In the genomic region with DNA sequence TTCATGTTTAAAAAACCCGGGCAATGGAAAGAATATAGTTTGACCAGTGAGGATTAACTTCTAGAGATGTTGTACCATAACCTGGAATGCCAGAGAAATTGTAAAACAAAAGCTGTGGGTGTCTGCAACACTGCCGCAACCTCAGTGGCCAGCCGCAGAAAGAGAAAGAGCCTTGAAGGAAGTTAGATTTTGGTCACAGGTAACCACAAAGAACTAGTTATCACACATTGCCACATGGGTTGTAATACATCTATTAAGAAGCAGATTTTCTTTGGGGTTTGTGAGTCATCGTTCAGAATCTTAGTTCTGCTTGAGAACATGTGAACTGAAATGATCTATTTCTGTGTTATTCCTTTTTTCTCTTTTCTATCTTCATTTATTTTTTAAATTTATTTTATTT, we compare ENCODE assay signal across 8 cellular contexts.
DNase-seq lines count a peak whose midpoint lies in the region; ATAC-seq and TF ChIP-seq lines count a peak whose summit lies in the region.

No MANE protein-coding gene starts in this region.

- peak overlapping the region; percentile 38; the same call in 1 of the 2 replicates for H3K4ac ChIP-seq in IMR-90 (ENCODE audit: low read depth, low read length)

- peak overlapping the region; percentile 69; the same call in 2 of the 3 replicates for H2BK15ac ChIP-seq in IMR-90 (ENCODE audit: low read depth, low read length)

- no peak overlapping the region; the same call in 1 of the 2 replicates for H2AK5ac ChIP-seq in IMR-90 (ENCODE audit: low read depth, low read length)

- no peak overlapping the region for H3K14ac ChIP-seq in IMR-90 (replicated peaks; ENCODE audit: low read depth, low read length)

- intact Hi-C loops in IMR-90 (cut with micrococcal nuclease) = no loop called here
- intact Hi-C loops in head of caudate nucleus (cut with DNase I) = no loop called here

- no peak overlapping the region for H2AFZ ChIP-seq in DND-41 (ENCODE audit: low read depth, low read length)
- H2AFZ ChIP-seq in IMR-90 (replicated peaks; ENCODE audit: low read length, poor library complexity) = no peak overlapping the region

- H2BK120ac ChIP-seq in IMR-90 (ENCODE audit: low read depth, low read length) = peak overlapping the region; percentile 36

- H3K23ac ChIP-seq in IMR-90 (ENCODE audit: low read depth, low read length) = no peak overlapping the region

- H3K27me3 Mint-ChIP-seq in stimulated activated naive CD8-positive, alpha-beta T cell treated with anti-CD3 and anti-CD28 coated beads, Interleukin-15, Interleukin-2, amounts not matched to agents 100 ng/mL and 50 ng/mL, for 24 hours = peaks cover 71% of the 10 kb centered on the region

- no peaks in the 10 kb centered on the region for H3K79me1 ChIP-seq in IMR-90 (ENCODE audit: low read depth in 1 of 2, low read length in 2 of 2)

- TF ChIP-seq RAD21 in IMR-90 (IDR thresholded peaks at IDR 0.05; ENCODE audit: low read length) = no peak

- H3K4me2 ChIP-seq in DND-41 (ENCODE audit: insufficient read depth, low read length) = no peak overlapping the region
- no peak overlapping the region for H3K4me2 ChIP-seq in IMR-90 (ENCODE audit: low read depth, low read length)

- H3K4me3 ChIP-seq in DND-41 (ENCODE audit: low read depth in 1 of 2, low read length in 2 of 2) (no peak overlapping the region), IMR-90 (ENCODE audit: insufficient read depth, low read depth, low read length) (no peak overlapping the region)

- in situ Hi-C loops in IMR-90 (cut with MboI; ENCODE audit: low sequenced_read_pairs) = no loop called here

- peak overlapping the region; percentile 81; the same call in 1 of the 2 replicates for H2BK20ac ChIP-seq in IMR-90 (ENCODE audit: low read depth, low read length)

- H2BK5ac ChIP-seq in IMR-90 (ENCODE audit: low read depth, low read length, poor library complexity, severe bottlenecking) = no peak overlapping the region

- peaks cover 7% of the 10 kb centered on the region for H3K4me1 Mint-ChIP-seq in stimulated activated naive CD8-positive, alpha-beta T cell treated with anti-CD3 and anti-CD28 coated beads, Interleukin-15, Interleukin-2, amounts not matched to agents 100 ng/mL and 50 ng/mL, for 24 hours (ENCODE audit: low read depth)

- H3K18ac ChIP-seq in IMR-90 (ENCODE audit: low read depth, low read length) = peak overlapping the region; percentile 90

- H4K5ac ChIP-seq in IMR-90 (ENCODE audit: low read depth, low read length) = peak overlapping the region; percentile 88

- no peak overlapping the region; a peak in 1 of 4 replicates for H4K8ac ChIP-seq in IMR-90 (ENCODE audit: low read depth in 2 of 2, low read length in 2 of 2)

- no peak overlapping the region for H4K91ac ChIP-seq in IMR-90 (ENCODE audit: insufficient read depth, low read depth, low read length)

- H3K9me3 ChIP-seq in DND-41 (ENCODE audit: insufficient read depth, low read length, severe bottlenecking) (no peaks in the 10 kb centered on the region), IMR-90 (ENCODE audit: control insufficient read depth, insufficient read depth, low read length) (no peaks in the 10 kb centered on the region)

- peak; percentile 68 for ATAC-seq in DND-41 (ENCODE audit: insufficient read depth, low read depth)
- peak; percentile 83 for ATAC-seq in GM21360 (IDR thresholded peaks at IDR 0.05; ENCODE audit: unreplicated experiment)
- no peak for ATAC-seq in IMR-90 (ENCODE audit: low read depth)

- peaks cover 14% of the 10 kb centered on the region for H3K9me1 ChIP-seq in IMR-90 (ENCODE audit: insufficient read depth, low read length)

- H2AK9ac ChIP-seq in IMR-90 (replicated peaks; ENCODE audit: low read depth, low read length, poor library complexity) = no peak overlapping the region

- H3K27me3 ChIP-seq in DND-41 (ENCODE audit: insufficient read depth, low read length, poor library complexity) = peaks cover 27% of the 10 kb centered on the region
- no peaks in the 10 kb centered on the region for H3K27me3 ChIP-seq in IMR-90 (ENCODE audit: control insufficient read depth, insufficient read depth, low read length)

- peak overlapping the region; percentile 37 for H3K4me3 Mint-ChIP-seq in stimulated activated naive CD8-positive, alpha-beta T cell treated with anti-CD3 and anti-CD28 coated beads, Interleukin-15, Interleukin-2, amounts not matched to agents 100 ng/mL and 50 ng/mL, for 24 hours

- no CpG with 5 or more reads among the region's 4 CpGs for WGBS in IMR-90 (ENCODE audit: extremely low coverage in 2 of 2, insufficient read length in 1 of 2), 2 experiments

- peak overlapping the region; percentile 78 for H3K27ac Mint-ChIP-seq in stimulated activated naive CD8-positive, alpha-beta T cell treated with anti-CD3 and anti-CD28 coated beads, Interleukin-15, Interleukin-2, amounts not matched to agents 100 ng/mL and 50 ng/mL, for 24 hours

- H3K27ac ChIP-seq in DND-41 (ENCODE audit: low read length) (no peak overlapping the region), IMR-90 (ENCODE audit: insufficient read depth, low read length) (no peak overlapping the region)

- POLR2A ChIA-PET in IMR-90 (lab: Charles Lee; ENCODE audit: unreplicated experiment) = no interaction called here

- no peak for TF ChIP-seq CTCF in DND-41 (IDR thresholded peaks at IDR 0.05; ENCODE audit: borderline replicate concordance, extremely low read depth, low read length, poor library complexity, severe bottlenecking)
- no peak for TF ChIP-seq CTCF in IMR-90 (conservative IDR thresholded peaks at IDR 0.05; ENCODE audit: low read depth, low read length)

- H3K9ac ChIP-seq in DND-41 (ENCODE audit: low read depth, low read length) (no peak overlapping the region), IMR-90 (ENCODE audit: low read depth, low read length) (no peak overlapping the region)

- no peaks in the 10 kb centered on the region for H3K79me2 ChIP-seq in DND-41 (ENCODE audit: insufficient read depth, low read length)

- no peak for TF ChIP-seq POLR2A in IMR-90 (IDR thresholded peaks at IDR 0.05; ENCODE audit: low read depth, low read length)

- CTCF ChIA-PET in IMR-90 (lab: Yijun Ruan, JAX) = interaction anchor here (0.6 to 1.2 kb wide), 2 partner anchors 13 to 203 kb away, joined by 3 to 4 read pairs; no protein-coding TSS in a partner anchor

- DNase-seq in DND-41 (peak; percentile 33), IMR-90 (peak; percentile 70), amniotic epithelial cell (ENCODE audit: low read depth) (peak; percentile 96), head of caudate nucleus (no peak), anterior cingulate cortex (lab: John Stamatoyannopoulos, UW) (no peak), NCI-H526 treated with DMSO at 0.1 percent for 48 hours (lab: John Stamatoyannopoulos, UW) (no peak)

- peaks cover 9% of the 10 kb centered on the region for H3K9me3 Mint-ChIP-seq in stimulated activated naive CD8-positive, alpha-beta T cell treated with anti-CD3 and anti-CD28 coated beads, Interleukin-15, Interleukin-2, amounts not matched to agents 100 ng/mL and 50 ng/mL, for 24 hours

- no peaks in the 10 kb centered on the region for H3K36me3 Mint-ChIP-seq in stimulated activated naive CD8-positive, alpha-beta T cell treated with anti-CD3 and anti-CD28 coated beads, Interleukin-15, Interleukin-2, amounts not matched to agents 100 ng/mL and 50 ng/mL, for 24 hours (ENCODE audit: low read depth)

- no TSS peak for BruUV-seq in IMR-90 (replicated peaks; lab: Mats Ljungman, UMichigan)

- H3K36me3 ChIP-seq in DND-41 (ENCODE audit: insufficient read depth, low read length) = no peaks in the 10 kb centered on the region
- H3K36me3 ChIP-seq in IMR-90 (ENCODE audit: control insufficient read depth, insufficient read depth, low read length) = no peaks in the 10 kb centered on the region

- dilution Hi-C loops in IMR-90 (cut with HindIII; ENCODE audit: low sequenced_read_pairs, unreplicated experiment) = no loop called here

- no peak overlapping the region for H3K56ac ChIP-seq in IMR-90 (ENCODE audit: extremely low read depth, insufficient read depth, low read length)

- H3K4me1 ChIP-seq in DND-41 (ENCODE audit: insufficient read depth, low read length) = no peaks in the 10 kb centered on the region
- peaks cover 25% of the 10 kb centered on the region for H3K4me1 ChIP-seq in IMR-90 (ENCODE audit: control insufficient read depth, insufficient read depth, low read length)

- 0 out of 2 replicates have a peak, but pooled peaks cover 3% of the 10 kb centered on the region for H4K20me1 ChIP-seq in DND-41 (ENCODE audit: insufficient read depth, low read length)
- no peaks in the 10 kb centered on the region for H4K20me1 ChIP-seq in IMR-90 (ENCODE audit: insufficient read depth, low read length)

TF ChIP-seq in IMR-90, 13 proteins besides CTCF, POLR2A, EP300 and RAD21:
- TF ChIP-seq RFX5 (IDR thresholded peaks at IDR 0.05; ENCODE audit: low read depth, low read length) (no peak), MXI1 (IDR thresholded peaks at IDR 0.05; ENCODE audit: borderline replicate concordance, low read depth, low read length) (no peak), CEBPB (IDR thresholded peaks at IDR 0.05; ENCODE audit: low read depth, low read length) (peak; percentile 45; the same call in 1 of the 2 replicates), MAFK (IDR thresholded peaks at IDR 0.05; ENCODE audit: low read depth, low read length) (no peak)
TF ChIP-seq in IMR-90: peak in this region for 1.

Comparison
In these comparisons a context has a peak if more than half of its experiments do, and no peak if none do; other contexts are left out.
1. DNase-seq: peak in DND-41 (single experiment), IMR-90 (single experiment) and amniotic epithelial cell (single experiment); none in head of caudate nucleus (0 of 42), anterior cingulate cortex (0 of 58) and NCI-H526 treated with DMSO at 0.1 percent for 48 hours (single experiment).